ENCODE assay signal across 8 cellular contexts in the genomic region with DNA sequence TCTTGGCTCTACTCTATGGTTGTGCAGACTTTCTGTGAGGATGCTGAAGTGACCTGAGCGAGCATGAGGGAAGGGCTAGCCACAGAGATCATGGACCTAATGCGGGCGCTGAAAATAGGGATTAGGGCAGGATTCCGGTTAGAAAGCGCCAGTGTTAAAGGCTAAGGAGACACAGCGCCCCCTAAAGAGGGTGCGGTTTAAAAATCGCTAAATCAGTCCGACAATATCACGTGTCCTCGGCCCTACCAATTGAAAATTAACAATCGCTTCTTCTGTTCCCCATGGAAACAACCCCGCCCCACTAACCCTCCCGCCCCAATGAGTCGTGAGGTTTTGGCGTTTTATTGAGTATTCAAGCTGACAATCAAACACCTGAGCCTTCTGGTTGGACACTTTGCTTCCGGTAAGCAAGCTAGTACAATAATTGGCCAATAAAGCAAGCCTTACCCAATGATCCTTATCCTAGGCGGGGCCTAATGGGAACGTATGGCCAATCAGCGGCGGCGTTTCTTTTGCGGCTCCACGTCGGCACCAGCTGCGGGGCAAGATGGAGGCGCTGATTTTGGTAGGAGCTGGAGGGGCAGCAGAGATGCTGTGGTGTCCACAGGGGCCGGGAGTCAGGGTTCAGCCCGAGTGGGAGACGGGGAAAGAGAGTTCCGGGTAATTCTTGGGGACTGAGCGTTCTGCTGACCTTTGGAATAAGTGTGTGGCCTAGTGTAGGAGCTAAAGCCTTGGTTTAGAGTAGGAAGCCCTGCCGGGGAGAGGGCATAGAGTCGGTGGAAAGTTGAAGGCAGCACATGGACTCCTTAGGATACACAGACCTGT. TPM values are rescaled to one million over a fixed set of nuclear protein-coding genes. Genes with fewer than 3 reads are reported as not detected.
DNase-seq lines count a peak whose midpoint lies in the region; ATAC-seq and TF ChIP-seq lines count a peak whose summit lies in the region.

A gene with protein sequence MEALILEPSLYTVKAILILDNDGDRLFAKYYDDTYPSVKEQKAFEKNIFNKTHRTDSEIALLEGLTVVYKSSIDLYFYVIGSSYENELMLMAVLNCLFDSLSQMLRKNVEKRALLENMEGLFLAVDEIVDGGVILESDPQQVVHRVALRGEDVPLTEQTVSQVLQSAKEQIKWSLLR (plus strand): TSS at position 515 of the 825 bp plus-strand sequence. CDS start 33 bp downstream, at position 548.

- H3K27ac ChIP-seq in adrenal gland = peak within 1 kb of the TSS; percentile 45 to 91 (median 79)
- H3K27ac ChIP-seq in heart right ventricle = peak within 1 kb of the TSS; percentile 56 to 95 (median 83)
- peak within 1 kb of the TSS; percentile 85 to 94 (median 92) for H3K27ac ChIP-seq in upper lobe of left lung

- peak in 1 of 4 donors; percentile 1 for TF ChIP-seq EP300 in upper lobe of left lung (IDR thresholded peaks at IDR 0.05)

- in situ Hi-C loops in GM13976 (cut with MboI; ENCODE audit: low sequenced_read_pairs, unreplicated experiment) = no loop called here

- peak; percentile 98 for ATAC-seq in HG02870 (IDR thresholded peaks at IDR 0.05; ENCODE audit: unreplicated experiment)
- ATAC-seq in heart right ventricle = peak; percentile 98 to 99 (median 98)
- peak; percentile 98 for ATAC-seq in upper lobe of left lung (ENCODE audit: low FRiP score in 2 of 2)

- intact Hi-C loops in adrenal gland (cut with DNase I) = no loop called here
- intact Hi-C loops in heart right ventricle (cut with DNase I) = loop anchor here in 6 of 10 donors (2.0 to 10.0 kb wide), 8 partner anchors 33 to 110 kb away; a partner anchor contains a TSS
- intact Hi-C loops in posterior cingulate gyrus (cut with DNase I) = loop anchor here (1.0 to 10.0 kb wide), 3 partner anchors 34 to 105 kb away; no protein-coding TSS in a partner anchor

- WGBS in adrenal gland, 4 donors = 1 to 2% (median 2%) methylated on average over 31 to 34 of the region's 34 CpGs
- WGBS in heart right ventricle, 2 donors = 2% methylated on average over 34 of the region's 34 CpGs
- WGBS in upper lobe of left lung, 2 donors = 1 to 2% methylated on average over 31 to 34 of the region's 34 CpGs

- DNase-seq in GM13976 (ENCODE audit: low spot score) (peak; percentile 95), NCI-H146 (lab: John Stamatoyannopoulos, UW) (peak; percentile 100), T-helper 1 cell (peak; percentile 82 to 99 (median 91)), adrenal gland (peak; percentile 94 to 99 (median 98)), heart right ventricle (peak; percentile 88 to 98), posterior cingulate gyrus (peak; percentile 91 to 99 (median 94)), upper lobe of left lung (peak; percentile 90 to 96)

- H3K36me3 ChIP-seq in adrenal gland (replicated peaks in 1 of 2) (no peaks in the 10 kb centered on the region), heart right ventricle (peaks cover 0 to 15% (median 0%) of the 10 kb centered on the region in 9 donors), upper lobe of left lung (peaks cover 0 to 11% (median 0%) of the 10 kb centered on the region in 4 donors)

- peak within 1 kb of the TSS; percentile 12 to 70 (median 64) for H3K4me3 ChIP-seq in adrenal gland
- H3K4me3 ChIP-seq in heart right ventricle = peak within 1 kb of the TSS; percentile 70 to 90 (median 81)
- H3K4me3 ChIP-seq in upper lobe of left lung = peak within 1 kb of the TSS; percentile 70 to 86 (median 78)

- H3K27me3 ChIP-seq in adrenal gland (no peaks in the 10 kb centered on the region), heart right ventricle (no peaks in the 10 kb centered on the region), upper lobe of left lung (no peaks in the 10 kb centered on the region)

- TF ChIP-seq POLR2A in adrenal gland (IDR thresholded peaks at IDR 0.05) = peak; percentile 67 to 83
- TF ChIP-seq POLR2A in upper lobe of left lung (IDR thresholded peaks at IDR 0.05) = peak in 3 of 4 donors; percentile 61 to 88 (median 73)

- no peaks in the 10 kb centered on the region for H3K9me3 ChIP-seq in adrenal gland (replicated peaks in 1 of 3)
- H3K9me3 ChIP-seq in heart right ventricle = no peaks in the 10 kb centered on the region
- H3K9me3 ChIP-seq in upper lobe of left lung = no peaks in the 10 kb centered on the region

- TF ChIP-seq CTCF in GM13976 (IDR thresholded peaks at IDR 0.05; ENCODE audit: borderline replicate concordance, control extremely low read depth, extremely low read depth, insufficient read depth, missing control alignments) = peak; percentile 88
- peak; percentile 55 to 74 (median 68) for TF ChIP-seq CTCF in adrenal gland (IDR thresholded peaks at IDR 0.05)
- peak; percentile 49 to 88 (median 81) for TF ChIP-seq CTCF in heart right ventricle (IDR thresholded peaks at IDR 0.05)
- TF ChIP-seq CTCF in upper lobe of left lung (IDR thresholded peaks at IDR 0.05) = peak; percentile 35 to 77 (median 58)

- H3K4me1 ChIP-seq in adrenal gland (replicated peaks in 1 of 2) (peaks cover 0 to 41% of the 10 kb centered on the region in 2 donors), heart right ventricle (peaks cover 3 to 51% (median 39%) of the 10 kb centered on the region in 9 donors), upper lobe of left lung (peaks cover 41 to 49% (median 46%) of the 10 kb centered on the region in 4 donors)

RNA-seq across cellular contexts. Expression of the gene that starts here (rescaled TPM):
- total RNA-seq in adrenal gland (100 to 1,000 TPM in 7 of 8 donors, 10 to 100 TPM in 1; 95.2 to 183 (median 152) TPM), heart right ventricle (100 to 1,000 TPM; 111 to 143 (median 131) TPM), upper lobe of left lung (100 to 1,000 TPM in 3 of 6 donors, 10 to 100 TPM in 3; 55.5 to 132 (median 96.7) TPM)
- polyA plus RNA-seq in adrenal gland (100 to 1,000 TPM in 1 of 3 donors, 10 to 100 TPM in 2; 54.7 to 252 (median 80.9) TPM), heart right ventricle (100 to 1,000 TPM in 1 of 2 donors, 10 to 100 TPM in 1; 64.0 to 152 TPM)

Comparison
In these comparisons a context has a peak if more than half of its experiments do, and no peak if none do; other contexts are left out.
1. Peak in every context shown above with its lines: DNase-seq, ATAC-seq, H3K4me3 ChIP-seq and H3K27ac ChIP-seq.
2. intact Hi-C loops: an anchor here in heart right ventricle (2.0 to 10.0 kb wide) and posterior cingulate gyrus (1.0 to 10.0 kb wide); none called in adrenal gland.